1 cellular context compared by ENCODE assay signal in the genomic region with DNA sequence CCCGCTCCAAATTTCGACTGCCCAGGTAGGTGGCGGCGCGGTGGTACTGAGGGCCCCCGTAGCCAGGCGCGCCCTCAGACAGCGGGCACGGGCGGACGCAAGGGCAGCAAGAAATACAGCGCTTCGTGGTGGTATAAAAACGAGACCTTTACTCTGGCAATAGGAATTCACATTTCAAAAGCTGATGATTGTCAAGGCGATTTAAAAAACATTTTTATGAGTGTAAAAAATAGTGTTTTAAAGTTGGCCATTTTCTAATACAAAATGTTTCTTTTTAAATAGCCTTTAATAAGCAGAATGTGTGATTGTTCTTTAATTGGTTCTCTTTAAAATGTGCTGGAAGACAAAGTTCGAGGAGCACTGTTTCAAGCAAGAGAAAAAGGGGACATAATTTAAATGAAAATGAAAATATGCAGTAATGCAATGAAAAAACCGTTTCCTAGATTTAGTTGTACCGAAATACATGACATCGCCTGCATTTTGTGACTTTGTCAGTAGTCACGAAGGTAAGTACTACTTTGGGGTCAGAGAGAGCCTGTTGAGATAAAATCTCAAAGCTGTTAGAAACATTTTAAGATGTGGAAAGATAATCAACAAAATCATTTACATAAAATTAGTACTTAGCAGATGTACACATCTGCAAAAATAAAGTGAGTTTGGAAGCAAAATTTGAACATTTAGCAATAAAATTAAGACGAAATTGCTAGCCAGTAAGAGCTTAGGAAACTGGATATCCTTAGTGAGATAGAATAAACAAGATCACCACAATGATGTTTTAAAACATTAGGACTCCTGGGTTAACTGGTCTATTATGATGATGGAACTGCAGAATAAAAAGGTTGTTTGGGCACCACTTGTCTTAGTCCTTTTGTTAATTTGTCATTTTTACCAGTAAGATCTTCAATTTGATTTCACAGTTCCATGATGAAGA.
TF ChIP-seq lines count a peak whose summit lies in the region.

No MANE protein-coding gene starts in this region.

TF ChIP-seq in HepG2, 621 proteins besides CTCF, POLR2A, EP300 and RAD21 (continued from another document):
- TF ChIP-seq FIP1L1 (IDR thresholded peaks at IDR 0.05; ENCODE audit: borderline replicate concordance, insufficient read depth, low read depth, low read length) (peak; percentile 76; the same call in 1 of the 2 replicates), ZNF768 (CRISPR knock-in tag; IDR thresholded peaks at IDR 0.05) (0 out of 2 replicates have a peak, but pooled peaks have one; percentile 25), U2AF2 (IDR thresholded peaks at IDR 0.05; ENCODE audit: low read depth, low read length) (0 out of 2 replicates have a peak, but pooled peaks have one; percentile 41), ZNF615 (CRISPR knock-in tag; IDR thresholded peaks at IDR 0.05; ENCODE audit: borderline replicate concordance) (0 out of 2 replicates have a peak, but pooled peaks have one; percentile 46)
